8 cellular contexts compared by ENCODE assay signal in the genomic region with DNA sequence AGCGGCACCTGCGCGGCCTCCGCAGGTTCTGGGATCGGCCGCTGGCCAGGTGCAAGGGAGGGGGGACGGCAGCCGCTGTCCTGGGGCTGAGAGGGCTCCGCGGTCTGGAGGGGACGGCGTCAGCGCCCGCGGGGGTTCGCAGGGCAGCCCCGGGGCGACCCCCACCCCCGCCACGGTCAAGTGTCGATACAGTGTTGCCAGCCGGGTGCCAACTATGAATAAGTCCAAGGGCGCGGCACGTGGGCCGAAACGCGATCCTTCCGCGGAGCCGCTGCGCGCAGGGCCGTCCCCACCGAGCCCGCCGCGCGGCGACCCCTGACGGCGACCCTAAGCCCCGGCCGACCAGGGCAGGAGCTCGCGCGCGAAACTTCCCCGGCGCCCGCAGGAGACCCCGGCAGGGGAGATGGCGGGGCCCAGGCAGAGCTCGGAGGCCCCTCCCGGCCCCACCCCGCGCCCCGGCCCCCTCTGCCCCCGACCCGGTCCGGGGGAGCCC. TPM values are rescaled to one million over a fixed set of nuclear protein-coding genes. Genes with fewer than 3 reads are reported as not detected.
A peak's percentile ranks its signal among the peaks of the same experiment; 100 is the strongest.
DNase-seq lines count a peak whose midpoint lies in the region; ATAC-seq and TF ChIP-seq lines count a peak whose summit lies in the region.

No MANE protein-coding gene starts in this region.

- DNase-seq in NCI-H2227 (lab: John Stamatoyannopoulos, UW; ENCODE audit: unreplicated experiment) (peak; percentile 53), NCI-H2227 treated with DMSO at 0.1 percent for 48 hours (lab: John Stamatoyannopoulos, UW) (no peak), NCI-H345 (lab: John Stamatoyannopoulos, UW) (peak; percentile 66), heart left ventricle (peak; percentile 47 to 71 (median 52)), inferior parietal cortex (ENCODE audit: extremely low spot score) (no peak)
- DNase-seq in activated T-helper 9 cell treated with anti-CD3 and anti-CD28 coated beads, Interleukin-2, amount 50 U/mL, for 16 hours (ENCODE audit: low read depth): peak; percentile 25

- peak in 1 of 12 donors; percentile 7 for TF ChIP-seq CTCF in heart left ventricle (IDR thresholded peaks at IDR 0.05)

- peak overlapping the region; percentile 58 to 97 (median 85) for H3K4me3 ChIP-seq in heart left ventricle
- peak overlapping the region; percentile 64 for H3K4me3 ChIP-seq in rectal smooth muscle tissue (ENCODE audit: low read length)

- 1 to 2% (median 1%) methylated on average over 15 to 61 of the region's 61 CpGs for WGBS in heart left ventricle, 4 donors

- H3K27me3 ChIP-seq in heart left ventricle (no peaks in the 10 kb centered on the region), rectal smooth muscle tissue (ENCODE audit: control insufficient read depth, insufficient read depth, low read length) (no peaks in the 10 kb centered on the region)

- ATAC-seq in heart left ventricle (peak in 2 of 4 donors; percentile 46 to 52), GM21737 (IDR thresholded peaks at IDR 0.05; ENCODE audit: unreplicated experiment) (no peak)

- no peaks in the 10 kb centered on the region for H3K9me3 ChIP-seq in heart left ventricle

- H3K27ac ChIP-seq in heart left ventricle (peak overlapping the region; percentile 62 to 96 (median 88)), rectal smooth muscle tissue (ENCODE audit: low read depth, low read length) (no peak overlapping the region)

- H3K4me1 ChIP-seq in heart left ventricle (peaks cover 0 to 54% (median 28%) of the 10 kb centered on the region in 12 donors), rectal smooth muscle tissue (ENCODE audit: control insufficient read depth, insufficient read depth, low read length) (peaks cover 9% of the 10 kb centered on the region)

- peak in 1 of 2 donors; percentile 50 for TF ChIP-seq POLR2A in heart left ventricle (IDR thresholded peaks at IDR 0.05)

- H3K36me3 ChIP-seq in heart left ventricle: peaks cover 0 to 24% (median 0%) of the 10 kb centered on the region in 9 donors
- no peaks in the 10 kb centered on the region for H3K36me3 ChIP-seq in rectal smooth muscle tissue (ENCODE audit: control insufficient read depth, insufficient read depth, low read length)

- intact Hi-C loops in heart left ventricle (cut with DNase I): loop anchor here in 2 of 10 donors (5.0 to 10.0 kb wide), 2 partner anchors 60 to 113 kb away; no protein-coding TSS in a partner anchor

- no peak overlapping the region for H3K9ac ChIP-seq in rectal smooth muscle tissue (ENCODE audit: low read length)

RNA-seq across cellular contexts. Expression of a gene that starts 0.7 kb away (rescaled TPM):
- 10 to 100 TPM; 48.7 to 86.0 (median 65.5) TPM for total RNA-seq in heart left ventricle
- polyA plus RNA-seq in heart left ventricle: 10 to 100 TPM; 26.6 to 51.3 TPM

Comparison
In these comparisons a context has a peak if more than half of its experiments do, and no peak if none do; other contexts are left out.
1. DNase-seq: peak in NCI-H2227 (single experiment), NCI-H345 (single experiment), activated T-helper 9 cell treated with anti-CD3 and anti-CD28 coated beads, Interleukin-2, amount 50 U/mL, for 16 hours (single experiment) and heart left ventricle (5 of 5); none in NCI-H2227 treated with DMSO at 0.1 percent for 48 hours (single experiment) and inferior parietal cortex (single experiment).